ENCODE assay signal across 12 cellular contexts in the genomic region with DNA sequence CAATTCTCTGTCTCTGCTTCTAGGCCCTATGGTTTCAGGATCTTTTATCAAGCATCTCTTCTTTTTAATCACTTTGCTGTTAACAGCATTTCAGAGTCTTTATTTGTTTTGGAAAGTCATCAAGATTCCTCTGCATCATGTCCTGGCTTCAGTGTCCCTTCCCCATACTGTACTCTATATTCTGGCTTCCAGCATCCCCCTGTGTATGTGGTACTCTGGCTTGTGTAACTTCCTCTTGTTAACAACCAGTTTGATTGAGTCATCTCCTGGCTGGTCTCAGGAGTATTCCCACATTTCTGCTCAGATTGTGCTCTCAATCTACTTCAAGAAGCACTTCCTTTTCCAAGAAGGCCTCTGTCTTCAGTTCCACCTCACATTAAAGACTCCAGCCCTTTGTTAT. TPM values are rescaled to one million over a fixed set of nuclear protein-coding genes. Genes with fewer than 3 reads are reported as not detected.
DNase-seq lines count a peak whose midpoint lies in the region; ATAC-seq, FAIRE-seq and TF ChIP-seq lines count a peak whose summit lies in the region.
"Had no signal": no experiment of that assay in that cellular context is flagged by ENCODE, and none has a peak within 500 bp of the region (broad histone marks: within the 10 kb centered on the region; RNA-seq: fewer than 3 reads in every experiment).

No MANE protein-coding gene starts in this region.

- TF ChIP-seq EP300 in A549 (IDR thresholded peaks at IDR 0.05): no peak

- DNase-seq in A549 (ENCODE audit: low read depth in 1 of 2, low spot score in 1 of 2): peak in 1 of 2 experiments; percentile 82
- DNase-seq in KBM-7: peak; percentile 30
- DNase-seq in astrocyte of the cerebellum (ENCODE audit: low read depth): peak; percentile 89
- DNase-seq in kidney glomerular epithelial cell (lab: John Stamatoyannopoulos, UW): peak; percentile 6
- no peak for DNase-seq in 8988T
- no peak for DNase-seq in CD8-positive, alpha-beta T cell
- DNase-seq in activated CD4-positive, alpha-beta memory T cell treated with anti-CD3 and anti-CD28 coated beads for 36 hours: no peak
- DNase-seq: activated B cell treated with CpG ODN at 0.5 μM for 24 hours, NCI-H2081 had no signal

- CTCF ChIA-PET in A549 (lab: Yijun Ruan, JAX): no interaction called here
- CTCF ChIA-PET in CD8-positive, alpha-beta T cell (lab: Charles Lee): no interaction called here
- CTCF ChIA-PET in activated CD4-positive, alpha-beta memory T cell treated with anti-CD3 and anti-CD28 coated beads for 36 hours (lab: Charles Lee): no interaction called here

- no peaks in the 10 kb centered on the region for H3K36me3 Mint-ChIP-seq in CD8-positive, alpha-beta T cell
- no peaks in the 10 kb centered on the region for H3K36me3 Mint-ChIP-seq in activated CD4-positive, alpha-beta memory T cell treated with anti-CD3 and anti-CD28 coated beads for 36 hours
- H3K36me3 Mint-ChIP-seq: CD14-positive monocyte had no signal

- H3K36me3 ChIP-seq in CD8-positive, alpha-beta T cell (ENCODE audit: insufficient read depth, low read length): no peaks in the 10 kb centered on the region
- H3K36me3 ChIP-seq: ascending aorta had no signal

- TF ChIP-seq RAD21 in A549 (conservative IDR thresholded peaks at IDR 0.05 in 1 of 2, IDR thresholded peaks at IDR 0.05 in 1 of 2): no peak

- ATAC-seq in A549 (peak; percentile 92 to 95), GM21381 (IDR thresholded peaks at IDR 0.05; ENCODE audit: unreplicated experiment) (no peak)
- ATAC-seq in CD8-positive, alpha-beta T cell: no peak

- TF ChIP-seq CTCF in A549 (IDR thresholded peaks at IDR 0.05): no peak
- TF ChIP-seq CTCF in astrocyte of the cerebellum (IDR thresholded peaks at IDR 0.05; ENCODE audit: low read depth, low read length, missing control alignments): no peak
- no peak for TF ChIP-seq CTCF in CD8-positive, alpha-beta T cell (IDR thresholded peaks at IDR 0.05)

- no peak overlapping the region for H3K4me3 Mint-ChIP-seq in CD8-positive, alpha-beta T cell
- no peak overlapping the region for H3K4me3 Mint-ChIP-seq in activated CD4-positive, alpha-beta memory T cell treated with anti-CD3 and anti-CD28 coated beads for 36 hours
- H3K4me3 Mint-ChIP-seq: activated B cell treated with CpG ODN at 0.5 μM for 24 hours, CD14-positive monocyte had no signal

- H3K27me3 Mint-ChIP-seq in CD8-positive, alpha-beta T cell (ENCODE audit: low read depth): peaks cover 14% of the 10 kb centered on the region
- peaks cover 13% of the 10 kb centered on the region for H3K27me3 Mint-ChIP-seq in activated CD4-positive, alpha-beta memory T cell treated with anti-CD3 and anti-CD28 coated beads for 36 hours
- H3K27me3 Mint-ChIP-seq: activated B cell treated with CpG ODN at 0.5 μM for 24 hours had no signal

- peaks cover 32% of the 10 kb centered on the region for H3K4me1 ChIP-seq in A549
- no peaks in the 10 kb centered on the region for H3K4me1 ChIP-seq in CD8-positive, alpha-beta T cell (ENCODE audit: insufficient read depth, low read length)

- H3K4me2 ChIP-seq in A549: peak overlapping the region; percentile 51

- TF ChIP-seq POLR2A in A549 (IDR thresholded peaks at IDR 0.05; ENCODE audit: low read length): no peak

- no peak overlapping the region for H3K4me3 ChIP-seq in A549
- H3K4me3 ChIP-seq in astrocyte of the cerebellum (ENCODE audit: low read depth, low read length): no peak overlapping the region
- no peak overlapping the region for H3K4me3 ChIP-seq in CD8-positive, alpha-beta T cell (ENCODE audit: low read depth, low read length)
- H3K4me3 ChIP-seq: ascending aorta had no signal

- intact Hi-C loops in CD8-positive, alpha-beta T cell (cut with DNase I, micrococcal nuclease): no loop called here
- intact Hi-C loops in activated CD4-positive, alpha-beta memory T cell treated with anti-CD3 and anti-CD28 coated beads for 36 hours (cut with micrococcal nuclease): no loop called here

- peak overlapping the region; percentile 67 to 69 for H3K27ac ChIP-seq in A549
- no peak overlapping the region for H3K27ac ChIP-seq in CD8-positive, alpha-beta T cell (ENCODE audit: low read depth, low read length)

- H3K4me1 Mint-ChIP-seq in CD8-positive, alpha-beta T cell (ENCODE audit: low read depth): no peaks in the 10 kb centered on the region
- no peaks in the 10 kb centered on the region for H3K4me1 Mint-ChIP-seq in activated CD4-positive, alpha-beta memory T cell treated with anti-CD3 and anti-CD28 coated beads for 36 hours (ENCODE audit: low read depth)
- H3K4me1 Mint-ChIP-seq: activated B cell treated with CpG ODN at 0.5 μM for 24 hours had no signal

- in situ Hi-C loops in KBM-7 (cut with MboI; ENCODE audit: low pct_unique_long_range_greater_than_20kb, low sequenced_read_pairs): no loop called here
- in situ Hi-C loops in astrocyte of the cerebellum (cut with HindIII; ENCODE audit: low sequenced_read_pairs): no loop called here

- POLR2A ChIA-PET in A549 (lab: Yijun Ruan, JAX): no interaction called here
- POLR2A ChIA-PET in CD8-positive, alpha-beta T cell (lab: Charles Lee): no interaction called here
- POLR2A ChIA-PET in activated CD4-positive, alpha-beta memory T cell treated with anti-CD3 and anti-CD28 coated beads for 36 hours (lab: Charles Lee): no interaction called here

- H3K9me3 Mint-ChIP-seq in CD8-positive, alpha-beta T cell: no peaks in the 10 kb centered on the region
- H3K9me3 Mint-ChIP-seq in activated CD4-positive, alpha-beta memory T cell treated with anti-CD3 and anti-CD28 coated beads for 36 hours: no peaks in the 10 kb centered on the region
- H3K9me3 Mint-ChIP-seq: activated B cell treated with CpG ODN at 0.5 μM for 24 hours had no signal

- no peaks in the 10 kb centered on the region for H3K9me3 ChIP-seq in A549
- no peaks in the 10 kb centered on the region for H3K9me3 ChIP-seq in CD8-positive, alpha-beta T cell (ENCODE audit: low read length)
- H3K9me3 ChIP-seq: ascending aorta had no signal

- FAIRE-seq in A549 (lab: Jason Lieb, UNC): peak; percentile 39

- H3K27ac Mint-ChIP-seq in CD8-positive, alpha-beta T cell: no peak overlapping the region
- H3K27ac Mint-ChIP-seq in activated CD4-positive, alpha-beta memory T cell treated with anti-CD3 and anti-CD28 coated beads for 36 hours: no peak overlapping the region
- H3K27ac Mint-ChIP-seq: activated B cell treated with CpG ODN at 0.5 μM for 24 hours had no signal

- H3K27me3 ChIP-seq in CD8-positive, alpha-beta T cell (ENCODE audit: insufficient read depth, low read length): no peaks in the 10 kb centered on the region
- H3K27me3 ChIP-seq: ascending aorta had no signal

TF ChIP-seq in A549, 52 proteins besides CTCF, POLR2A, EP300 and RAD21 (continues in another document):
- TF ChIP-seq CHD2 (IDR thresholded peaks at IDR 0.05; ENCODE audit: low read length, partially characterized antibody) (no peak), PHF8 (IDR thresholded peaks at IDR 0.05; ENCODE audit: borderline replicate concordance, low read depth) (no peak), HES2 (IDR thresholded peaks at IDR 0.05) (no peak), SMC3 (IDR thresholded peaks at IDR 0.05) (0 out of 3 replicates have a peak, but pooled peaks have one; percentile 13), ZSCAN20 (CRISPR knock-in tag; IDR thresholded peaks at IDR 0.05) (no peak), JUN (IDR thresholded peaks at IDR 0.05) (0 out of 5 replicates have a peak, but pooled peaks of 1 of the 2 experiments have one; percentile 33), ZC3H11A (IDR thresholded peaks at IDR 0.05) (no peak), SREBF2 (IDR thresholded peaks at IDR 0.05) (no peak), CBX8 (IDR thresholded peaks at IDR 0.05) (no peak), FOSL2 (IDR thresholded peaks at IDR 0.05) (0 out of 2 replicates have a peak, but pooled peaks have one; percentile 15), FOSL2 (CRISPR knock-in tag; IDR thresholded peaks at IDR 0.05) (peak; percentile 41; the same call in 1 of the 2 replicates), KDM5A (IDR thresholded peaks at IDR 0.05) (no peak), TP53 (CRISPR knock-in tag; IDR thresholded peaks at IDR 0.05) (no peak), MAFK (IDR thresholded peaks at IDR 0.05; ENCODE audit: partially characterized antibody) (no peak), CEBPB (IDR thresholded peaks at IDR 0.05) (peak; percentile 62 to 69; a peak in 2 of 4 replicates)
- TF ChIP-seq, protein P1, sequence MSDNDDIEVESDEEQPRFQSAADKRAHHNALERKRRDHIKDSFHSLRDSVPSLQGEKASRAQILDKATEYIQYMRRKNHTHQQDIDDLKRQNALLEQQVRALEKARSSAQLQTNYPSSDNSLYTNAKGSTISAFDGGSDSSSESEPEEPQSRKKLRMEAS (IDR thresholded peaks at IDR 0.05): 0 out of 2 replicates have a peak, but pooled peaks have one; percentile 19

RNA-seq across cellular contexts. Expression of gene ATE1, which starts 14.9 kb away (rescaled TPM):
- polyA plus RNA-seq in A549 (2011; rRNA removed): 56.6 and 58.8 TPM in 2 replicates
- polyA plus RNA-seq in A549 (2012; cell fraction: cytosol; rRNA removed): 6.8 and 8.2 TPM in 2 replicates
- polyA plus RNA-seq in A549 (2012; cell fraction: nucleus; rRNA removed): 3.2 and 6.3 TPM in 2 replicates
- 23.7 to 27.2 TPM (median 25.0 TPM) in 3 replicates for polyA plus RNA-seq in A549 (2017; fragmentation: RNase III; extraction: RNeasy Plus Mini Kit Qiagen cat#74134 plus additional on column Dnase treatment)
- polyA minus RNA-seq in A549 (2011; rRNA and poly(A)+ RNA removed): 59.0 and 61.5 TPM in 2 replicates
- total RNA-seq in CD8-positive, alpha-beta T cell: 10 to 100 TPM; 11.6 to 14.6 TPM
- total RNA-seq in activated CD4-positive, alpha-beta memory T cell treated with anti-CD3 and anti-CD28 coated beads for 36 hours: 10 to 100 TPM; 19.4 to 23.1 TPM

RNA-seq across cellular contexts. Expression of gene NSMCE4A, which starts 32.3 kb away (rescaled TPM):
- 135 and 172 TPM in 2 replicates for polyA plus RNA-seq in A549 (2011; rRNA removed)
- 82.8 and 89.8 TPM in 2 replicates for polyA plus RNA-seq in A549 (2012; cell fraction: cytosol; rRNA removed)
- polyA plus RNA-seq in A549 (2012; cell fraction: nucleus; rRNA removed): 91.4 and 94.5 TPM in 2 replicates
- 61.9 to 70.6 TPM (median 67.2 TPM) in 3 replicates for polyA plus RNA-seq in A549 (2017; fragmentation: RNase III; extraction: RNeasy Plus Mini Kit Qiagen cat#74134 plus additional on column Dnase treatment)
- polyA minus RNA-seq in A549 (2011; rRNA and poly(A)+ RNA removed): 20.1 and 20.8 TPM in 2 replicates
- 10 to 100 TPM; 34.0 to 37.2 TPM for total RNA-seq in CD8-positive, alpha-beta T cell
- 10 to 100 TPM; 50.8 to 53.9 TPM for total RNA-seq in activated CD4-positive, alpha-beta memory T cell treated with anti-CD3 and anti-CD28 coated beads for 36 hours

RNA-seq across cellular contexts. Expression of gene TACC2, which starts 46.2 kb away (rescaled TPM):
- polyA plus RNA-seq in A549 (2011; rRNA removed) (128 and 170 TPM in 2 replicates), A549 (2017; fragmentation: RNase III; extraction: RNeasy Plus Mini Kit Qiagen cat#74134 plus additional on column Dnase treatment) (66.2 to 83.3 TPM (median 81.8 TPM) in 3 replicates)
- 61.6 and 75.3 TPM in 2 replicates for polyA plus RNA-seq in A549 (2012; cell fraction: cytosol; rRNA removed)
- polyA plus RNA-seq in A549 (2012; cell fraction: nucleus; rRNA removed): 84.2 and 116 TPM in 2 replicates
- 89.1 and 99.2 TPM in 2 replicates for polyA minus RNA-seq in A549 (2011; rRNA and poly(A)+ RNA removed)
- total RNA-seq in CD8-positive, alpha-beta T cell: not detected
- not detected for total RNA-seq in activated CD4-positive, alpha-beta memory T cell treated with anti-CD3 and anti-CD28 coated beads for 36 hours
- total RNA-seq: activated B cell treated with CpG ODN at 0.5 μM for 24 hours had no signal
- polyA plus RNA-seq: CD14-positive monocyte had no signal

Comparison
In these comparisons a context has a peak if more than half of its experiments do, and no peak if none do; other contexts are left out.
1. ATAC-seq: peak in A549 (2 of 2); none in CD8-positive, alpha-beta T cell (single experiment) and GM21381 (single experiment).
2. DNase-seq: peak in KBM-7 (single experiment), astrocyte of the cerebellum (single experiment) and kidney glomerular epithelial cell (single experiment); none in 8988T (single experiment), CD8-positive, alpha-beta T cell (0 of 7) and activated CD4-positive, alpha-beta memory T cell treated with anti-CD3 and anti-CD28 coated beads for 36 hours (single experiment).